ENCODE assay signal across 17 cellular contexts in genomic region chr11:133896028-133896427, GRCh38. TPM values are rescaled to one million over a fixed set of nuclear protein-coding genes. Genes with fewer than 3 reads are reported as not detected.
DNase-seq lines count a peak whose midpoint lies in the region; ATAC-seq, FAIRE-seq and TF ChIP-seq lines count a peak whose summit lies in the region.
"Had no signal": no experiment of that assay in that cellular context is flagged by ENCODE, and none has a peak within 500 bp of the region (broad histone marks: within the 10 kb centered on the region; RNA-seq: fewer than 3 reads in every experiment).

No MANE protein-coding gene starts in this region.

- TF ChIP-seq CTCF in GM12878 (IDR thresholded peaks at IDR 0.05 in 2 of 3, conservative IDR thresholded peaks at IDR 0.05 in 1 of 3; ENCODE audit: control insufficient read depth in 2 of 3, extremely low read depth in 1 of 3, insufficient read depth in 1 of 3, low read depth in 3 of 3, low read length in 3 of 3) (no peak), lower lobe of right lung (IDR thresholded peaks at IDR 0.05) (no peak), transverse colon (IDR thresholded peaks at IDR 0.05) (no peak)

- no peak for TF ChIP-seq EP300 in GM12878 (IDR thresholded peaks at IDR 0.05; ENCODE audit: borderline replicate concordance in 1 of 2, control insufficient read depth in 1 of 2, low read depth in 2 of 2, low read length in 2 of 2)
- TF ChIP-seq EP300 in transverse colon (IDR thresholded peaks at IDR 0.05; ENCODE audit: low read depth) = no peak

- ATAC-seq in GM19452 (IDR thresholded peaks at IDR 0.05; ENCODE audit: unreplicated experiment) (peak; percentile 49), HG03103 (IDR thresholded peaks at IDR 0.05; ENCODE audit: low read depth, unreplicated experiment) (peak; percentile 54), GM12878 (peak; percentile 64), lower lobe of right lung (no peak)

- TF ChIP-seq POLR2A in GM12892 (IDR thresholded peaks at IDR 0.05; ENCODE audit: low read depth, low read length) (no peak), GM12878 (IDR thresholded peaks at IDR 0.05; ENCODE audit: low read depth, low read length) (no peak), transverse colon (IDR thresholded peaks at IDR 0.05) (no peak)

- no TSS peak for BruUV-seq in GM12878 (replicated peaks; lab: Mats Ljungman, UMichigan)

- no peaks in the 10 kb centered on the region for H3K9me3 ChIP-seq in GM12878 (replicated peaks; ENCODE audit: control insufficient read depth, insufficient read depth, low read length)
- no peaks in the 10 kb centered on the region for H3K9me3 ChIP-seq in lower lobe of right lung
- H3K9me3 ChIP-seq in transverse colon = no peaks in the 10 kb centered on the region
- H3K9me3 ChIP-seq: SJCRH30 had no signal

- H3K4me3 ChIP-seq in GM12878 (no peak overlapping the region), lower lobe of right lung (no peak overlapping the region), transverse colon (no peak overlapping the region)
- H3K4me3 ChIP-seq: SJCRH30 had no signal

- intact Hi-C loops in GM12878 (cut with micrococcal nuclease; ENCODE audit: unreplicated experiment) = no loop called here
- intact Hi-C loops in lower lobe of right lung (cut with DNase I) = no loop called here
- intact Hi-C loops in transverse colon (cut with DNase I; ENCODE audit: low total_unique reads) = no loop called here

- H3K79me2 ChIP-seq in GM12878 (ENCODE audit: control insufficient read depth, insufficient read depth, low read length) = no peaks in the 10 kb centered on the region

- DNase-seq in GM12892 (ENCODE audit: insufficient read length) (no peak), GM12878 (ENCODE audit: low read depth, low spot score) (no peak), lower lobe of right lung (no peak), transverse colon (no peak), medulla oblongata (ENCODE audit: extremely low spot score) (no peak), inferior parietal cortex (ENCODE audit: extremely low spot score) (no peak)
- DNase-seq: NCI-H2107; stimulated activated CD4-positive, alpha-beta T cell treated with anti-CD3 and anti-CD28 coated beads, Interleukin-4, amount 100 ng/mL, for 4 hours; stimulated activated naive CD4-positive, alpha-beta T cell had no signal

- H3K9ac ChIP-seq in GM12878 (ENCODE audit: control insufficient read depth, insufficient read depth, low read length) = no peak overlapping the region

- SMC1A ChIA-PET in GM12878 (lab: Charles Lee; ENCODE audit: uncharacterized antibody, unreplicated experiment) = no interaction called here

- no peak overlapping the region for H3K27ac ChIP-seq in GM12878 (ENCODE audit: control insufficient read depth, insufficient read depth)
- H3K27ac ChIP-seq in lower lobe of right lung = no peak overlapping the region
- no peak overlapping the region for H3K27ac ChIP-seq in transverse colon

- POLR2A ChIA-PET in GM12878 (lab: Charles Lee) = no interaction called here

- CTCF ChIA-PET in GM12878 (lab: Yijun Ruan, JAX) = no interaction called here

- H2AFZ ChIP-seq in GM12878 (ENCODE audit: control insufficient read depth, low read depth, low read length) = no peak overlapping the region

- H3K27me3 ChIP-seq in GM12878 (replicated peaks in 1 of 2; ENCODE audit: control insufficient read depth in 2 of 2, insufficient read depth in 2 of 2, low read length in 1 of 2) (no peaks in the 10 kb centered on the region), lower lobe of right lung (ENCODE audit: low read depth) (no peaks in the 10 kb centered on the region), transverse colon (no peaks in the 10 kb centered on the region)

- H3K4me1 ChIP-seq in GM12878 (ENCODE audit: control insufficient read depth, insufficient read depth, low read length) (peaks cover 21% of the 10 kb centered on the region), lower lobe of right lung (no peaks in the 10 kb centered on the region), transverse colon (no peaks in the 10 kb centered on the region)

- no peak overlapping the region; the same call in 1 of the 2 replicates for H3K4me2 ChIP-seq in GM12878 (ENCODE audit: control insufficient read depth, insufficient read depth)

- in situ Hi-C loops in GM12878 (cut with MboI) (no loop called here), transverse colon (cut with MboI; ENCODE audit: low pct_ligation_motif_present in 1 of 4, low pct_unique_long_range_greater_than_20kb in 1 of 4, low sequenced_read_pairs in 3 of 4) (no loop called here)

- no peak for TF ChIP-seq RAD21 in GM12878 (IDR thresholded peaks at IDR 0.05; ENCODE audit: insufficient read depth, low read depth, low read length)

- H4K20me1 ChIP-seq in GM12878 (ENCODE audit: control insufficient read depth, insufficient read depth) = no peaks in the 10 kb centered on the region

- FAIRE-seq in GM12892 (lab: Jason Lieb, UNC) (peak; percentile 87), GM12878 (lab: Jason Lieb, UNC) (no peak)
- FAIRE-seq: HTR-8/SVneo, TTC549 had no signal

- WGBS in GM12878 (ENCODE audit: insufficient coverage, insufficient replicate concordance, low lambda C conversion rate, missing lambda C conversion rate) = 10% methylated on average over 7 of the region's 7 CpGs
- WGBS in transverse colon (ENCODE audit: low coverage in 1 of 2), 2 donors = 71 to 97% methylated on average over 6 to 7 of the region's 7 CpGs

- RAD21 ChIA-PET in GM12878 (lab: Charles Lee; ENCODE audit: unreplicated experiment) = no interaction called here

- H3K36me3 ChIP-seq in GM12878 (ENCODE audit: control insufficient read depth in 2 of 2, insufficient read depth in 2 of 2, low read length in 1 of 2) (no peaks in the 10 kb centered on the region), lower lobe of right lung (no peaks in the 10 kb centered on the region), transverse colon (no peaks in the 10 kb centered on the region)
- H3K36me3 ChIP-seq: SJCRH30 had no signal

TF ChIP-seq in GM12878, 131 proteins besides CTCF, POLR2A, EP300 and RAD21:
- TF ChIP-seq ATF7 (IDR thresholded peaks at IDR 0.05; ENCODE audit: low read depth) = no peak
- no peak for TF ChIP-seq DPF2 (IDR thresholded peaks at IDR 0.05)
- TF ChIP-seq JUNB (IDR thresholded peaks at IDR 0.05) = no peak
- no peak for TF ChIP-seq BCLAF1 (IDR thresholded peaks at IDR 0.05)
- no peak for TF ChIP-seq NFXL1 (IDR thresholded peaks at IDR 0.05; ENCODE audit: borderline replicate concordance)
- no peak for TF ChIP-seq ZBTB33 (IDR thresholded peaks at IDR 0.05)

RNA-seq across cellular contexts. Expression of gene SPATA19, which starts 50.7 kb away (rescaled TPM):
- not detected for polyA plus RNA-seq in GM12892 (2012; ENCODE audit: missing spikeins)
- total RNA-seq in GM12878 (2013; cell fraction: nucleolus; rRNA removed) = not detected in 2 replicates
- total RNA-seq in GM12878 (2014; rRNA removed) (not detected in 2 replicates), GM12878 (2014; rRNA removed; fragmentation: Illumina TruSeq; extraction: Trizol) (not detected in 2 replicates), GM12878 (2021) (not detected in 2 replicates), lower lobe of right lung (not detected), transverse colon (not detected)
- not detected for polyA plus RNA-seq in GM12878 (2011; ENCODE audit: low read depth)
- polyA plus RNA-seq in GM12878 (2011; rRNA removed) (not detected in 2 replicates), GM12878 (2014; fragmentation: Illumina TruSeq; extraction: Trizol) (not detected in 2 replicates), GM12878 (2014; fragmentation: Nextera tagmentation; extraction: Ambion mirVana) (not detected), GM12878 (2014; rRNA removed) (not detected in 2 replicates), GM12878 (2016; fragmentation: Nextera tagmentation; extraction: Ambion mirVana) (not detected)
- polyA plus RNA-seq in GM12878 (2011; cell fraction: cytosol; rRNA removed) = not detected in 2 replicates
- polyA plus RNA-seq in GM12878 (2011; cell fraction: nucleus; rRNA removed) = not detected in 2 replicates
- polyA plus RNA-seq in GM12878 (2012) = not detected in 2 replicates
- polyA minus RNA-seq in GM12878 (2011; rRNA and poly(A)+ RNA removed) = not detected in 2 replicates
- not detected in 2 replicates for polyA minus RNA-seq in GM12878 (2011; cell fraction: cytosol; rRNA and poly(A)+ RNA removed)
- polyA minus RNA-seq in GM12878 (2011; cell fraction: nucleus; rRNA and poly(A)+ RNA removed) = not detected in 2 replicates
- total RNA-seq: chondrocyte, glomerular endothelial cell, SJCRH30 had no signal
- polyA plus RNA-seq: BJ had no signal

Comparison
In these comparisons a context has a peak if more than half of its experiments do, and no peak if none do; other contexts are left out.
1. ATAC-seq: peak in GM19452 (single experiment), HG03103 (single experiment) and GM12878 (single experiment); none in lower lobe of right lung (0 of 2).